In genomic region chr12:47807338-47807737, GRCh38 we compare ENCODE assay signal across 1 cellular context.
TF ChIP-seq lines count a peak whose summit lies in the region.

No MANE protein-coding gene starts in this region.

TF ChIP-seq in endothelial cell of umbilical vein, 7 proteins besides CTCF, POLR2A, EP300 and RAD21 (continued from another document):
- no peak for TF ChIP-seq GATA2 (IDR thresholded peaks at IDR 0.05; ENCODE audit: insufficient read depth, insufficient read length, low read depth, low read length)
- no peak for TF ChIP-seq JUN (IDR thresholded peaks at IDR 0.05; ENCODE audit: borderline replicate concordance, insufficient read depth, insufficient read length, low read depth)
- TF ChIP-seq POLR2AphosphoS5 (IDR thresholded peaks at IDR 0.05; ENCODE audit: insufficient read depth, low read depth, low read length): no peak
- TF ChIP-seq EZH2 (IDR thresholded peaks at IDR 0.05; ENCODE audit: borderline replicate concordance, low read depth, low read length, severe bottlenecking): no peak
